In genomic region chr15:61613729-61614128, GRCh38 we compare ENCODE assay signal across 17 cellular contexts.
DNase-seq lines count a peak whose midpoint lies in the region; FAIRE-seq and TF ChIP-seq lines count a peak whose summit lies in the region.
"Had no signal": no experiment of that assay in that cellular context is flagged by ENCODE, and none has a peak within 500 bp of the region (broad histone marks: within the 10 kb centered on the region; RNA-seq: fewer than 3 reads in every experiment).

No MANE protein-coding gene starts in this region.

- no peak for FAIRE-seq in urothelium cell line (lab: Jason Lieb, UNC)
- FAIRE-seq: G401.6 had no signal

- no peak overlapping the region for H3K4me3 ChIP-seq in astrocyte of the spinal cord (ENCODE audit: low read depth, low read length)
- no peak overlapping the region for H3K4me3 ChIP-seq in fibroblast of mammary gland (ENCODE audit: control insufficient read depth, low read depth, low read length)
- H3K4me3 ChIP-seq: GM23248 had no signal

- in situ Hi-C loops in astrocyte of the spinal cord (cut with HindIII; ENCODE audit: low sequenced_read_pairs): no loop called here

- no peak overlapping the region for H3K27ac Mint-ChIP-seq in glutamatergic neuron (ENCODE audit: unreplicated experiment)

- TF ChIP-seq CTCF in astrocyte of the spinal cord (IDR thresholded peaks at IDR 0.05; ENCODE audit: low read depth, low read length) (no peak), fibroblast of mammary gland (conservative IDR thresholded peaks at IDR 0.05; ENCODE audit: control insufficient read depth, insufficient read depth, low read depth, low read length) (no peak), glutamatergic neuron (IDR thresholded peaks at IDR 0.05; ENCODE audit: partially characterized antibody, unreplicated experiment) (no peak)

- H3K4me3 Mint-ChIP-seq in glutamatergic neuron (ENCODE audit: unreplicated experiment): no peak overlapping the region

- DNase-seq in H4 (ENCODE audit: low spot score) (peak; percentile 64), astrocyte of the spinal cord (ENCODE audit: low read depth, low spot score) (peak; percentile 45), fibroblast of mammary gland (ENCODE audit: low read depth) (peak; percentile 28), urothelium cell line (ENCODE audit: low spot score) (peak; percentile 54), glutamatergic neuron (no peak), NCI-H1417 treated with DMSO at 0.1 percent for 48 hours (lab: John Stamatoyannopoulos, UW) (no peak), epidermal melanocyte (ENCODE audit: insufficient read length, low spot score) (no peak)
- DNase-seq: C1 segment of cervical spinal cord, DMS79 treated with DMSO at 0.1 percent for 48 hours, GM23248, NCI-H1092 treated with DMSO at 0.1 percent for 48 hours, NCI-H2081, NCI-H2171 treated with DMSO at 0.1 percent for 48 hours, NCI-H446 treated with DMSO at 0.1 percent for 48 hours, NCI-H69, Right ventricle myocardium superior had no signal

- no peaks in the 10 kb centered on the region for H3K27me3 Mint-ChIP-seq in glutamatergic neuron (ENCODE audit: unreplicated experiment)

- peaks cover 7% of the 10 kb centered on the region for H3K9me3 Mint-ChIP-seq in glutamatergic neuron (ENCODE audit: unreplicated experiment)

- H3K4me1 Mint-ChIP-seq in glutamatergic neuron (ENCODE audit: low read depth, unreplicated experiment): no peaks in the 10 kb centered on the region

- H3K36me3 Mint-ChIP-seq in glutamatergic neuron (ENCODE audit: unreplicated experiment): peaks cover 25% of the 10 kb centered on the region

Comparison
In these comparisons a context has a peak if more than half of its experiments do, and no peak if none do; other contexts are left out.
1. DNase-seq: peak in H4 (single experiment), astrocyte of the spinal cord (single experiment), fibroblast of mammary gland (single experiment) and urothelium cell line (single experiment); none in glutamatergic neuron (single experiment), NCI-H1417 treated with DMSO at 0.1 percent for 48 hours (single experiment) and epidermal melanocyte (single experiment).